Comparison of ENCODE assay signal across 11 cellular contexts in the genomic region with DNA sequence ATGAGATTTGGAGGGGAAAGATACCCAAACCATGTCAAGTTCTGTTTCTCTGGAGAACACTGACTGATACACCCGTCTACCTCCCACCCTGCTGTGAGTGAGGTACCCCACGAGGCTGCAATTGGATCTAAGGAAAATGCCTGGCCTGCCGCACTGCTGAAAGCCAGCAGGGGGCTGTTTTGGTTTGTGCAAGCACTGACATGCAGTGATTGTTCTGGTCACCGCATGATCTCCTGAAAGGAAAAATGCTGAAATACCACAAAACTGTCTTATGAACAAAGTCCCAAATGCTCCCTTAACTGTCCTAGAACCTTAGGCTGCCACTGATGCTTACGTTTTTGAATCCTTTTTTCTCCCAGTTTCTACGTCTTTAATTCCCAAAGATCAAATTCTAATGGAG.
DNase-seq lines count a peak whose midpoint lies in the region; ATAC-seq, FAIRE-seq and TF ChIP-seq lines count a peak whose summit lies in the region.
"Had no signal": no experiment of that assay in that cellular context is flagged by ENCODE, and none has a peak within 500 bp of the region (broad histone marks: within the 10 kb centered on the region; RNA-seq: fewer than 3 reads in every experiment).

No MANE protein-coding gene starts in this region.

- ATAC-seq in right lobe of liver (peak; percentile 88 to 96 (median 92)), HG02852 (IDR thresholded peaks at IDR 0.05; ENCODE audit: unreplicated experiment) (no peak)

- 48% methylated on average over 3 of the region's 6 CpGs for WGBS in right lobe of liver (ENCODE audit: insufficient coverage, low coverage, low lambda C conversion rate, missing lambda C conversion rate)

- no peaks in the 10 kb centered on the region for H3K4me1 ChIP-seq in right lobe of liver

- H3K27ac Mint-ChIP-seq in activated CD4-positive, alpha-beta memory T cell treated with anti-CD3 and anti-CD28 coated beads, Interleukin-2, amount 10 ng/mL, durations not matched to agents 7 days and 5 days = no peak overlapping the region

- no peak for TF ChIP-seq POLR2A in right lobe of liver (IDR thresholded peaks at IDR 0.05)

- FAIRE-seq in bronchial epithelial cell (lab: Jason Lieb, UNC) = no peak
- FAIRE-seq: RCC 7860 had no signal

- intact Hi-C loops in right lobe of liver (cut with DNase I) = loop anchor here in 1 of 2 donors (10.0 kb wide), 1 partner anchor 78 kb away; no protein-coding TSS in a partner anchor

- H3K36me3 ChIP-seq in bronchial epithelial cell (ENCODE audit: control insufficient read depth, insufficient read depth, low read length) (no peaks in the 10 kb centered on the region), right lobe of liver (no peaks in the 10 kb centered on the region)

- no peaks in the 10 kb centered on the region for H3K9me3 ChIP-seq in right lobe of liver

- DNase-seq in AG08396 (ENCODE audit: low spot score) (peak; percentile 46), HT-29 (ENCODE audit: low spot score) (peak; percentile 26), bronchial epithelial cell (ENCODE audit: low read depth) (peak; percentile 61), right lobe of liver (peak in 1 of 3 donors; percentile 59), HuH-7.5 (ENCODE audit: low spot score) (no peak), DMS79 (lab: John Stamatoyannopoulos, UW) (no peak)
- no peak for DNase-seq in activated CD4-positive, alpha-beta memory T cell treated with anti-CD3 and anti-CD28 coated beads, Interleukin-2, amount 10 ng/mL, durations not matched to agents 7 days and 5 days
- DNase-seq: activated CD8-positive, alpha-beta memory T cell treated with anti-CD3 and anti-CD28 coated beads, Interleukin-2, amount 50 U/mL, for 4 hours; stimulated activated naive CD4-positive, alpha-beta T cell treated with Interleukin-2 at 50 U/mL for 16 hours had no signal

- peaks cover 6% of the 10 kb centered on the region for H3K27me3 Mint-ChIP-seq in activated CD4-positive, alpha-beta memory T cell treated with anti-CD3 and anti-CD28 coated beads, Interleukin-2, amount 10 ng/mL, durations not matched to agents 7 days and 5 days

- peak; percentile 83 for TF ChIP-seq CTCF in bronchial epithelial cell (IDR thresholded peaks at IDR 0.05; ENCODE audit: insufficient read depth, low read length, severe bottlenecking)
- peak; percentile 67 to 81 (median 68) for TF ChIP-seq CTCF in right lobe of liver (IDR thresholded peaks at IDR 0.05)

- no peak overlapping the region for H3K4me3 Mint-ChIP-seq in activated CD4-positive, alpha-beta memory T cell treated with anti-CD3 and anti-CD28 coated beads, Interleukin-2, amount 10 ng/mL, durations not matched to agents 7 days and 5 days

- H3K36me3 Mint-ChIP-seq in activated CD4-positive, alpha-beta memory T cell treated with anti-CD3 and anti-CD28 coated beads, Interleukin-2, amount 10 ng/mL, durations not matched to agents 7 days and 5 days (ENCODE audit: low read depth) = no peaks in the 10 kb centered on the region

- POLR2A ChIA-PET in activated CD4-positive, alpha-beta memory T cell treated with anti-CD3 and anti-CD28 coated beads, Interleukin-2, amount 10 ng/mL, durations not matched to agents 7 days and 5 days (lab: Charles Lee) = no interaction called here

- H3K9me3 Mint-ChIP-seq in activated CD4-positive, alpha-beta memory T cell treated with anti-CD3 and anti-CD28 coated beads, Interleukin-2, amount 10 ng/mL, durations not matched to agents 7 days and 5 days = peaks cover 5% of the 10 kb centered on the region

- H3K4me1 Mint-ChIP-seq in activated CD4-positive, alpha-beta memory T cell treated with anti-CD3 and anti-CD28 coated beads, Interleukin-2, amount 10 ng/mL, durations not matched to agents 7 days and 5 days = no peaks in the 10 kb centered on the region

- no peaks in the 10 kb centered on the region for H3K27me3 ChIP-seq in bronchial epithelial cell (ENCODE audit: control insufficient read depth, insufficient read depth, low read length)
- H3K27me3 ChIP-seq in right lobe of liver = no peaks in the 10 kb centered on the region

- no peak overlapping the region for H3K4me3 ChIP-seq in bronchial epithelial cell (ENCODE audit: low read depth, low read length)
- no peak overlapping the region for H3K4me3 ChIP-seq in right lobe of liver

- no peak overlapping the region for H3K27ac ChIP-seq in right lobe of liver

- CTCF ChIA-PET in activated CD4-positive, alpha-beta memory T cell treated with anti-CD3 and anti-CD28 coated beads, Interleukin-2, amount 10 ng/mL, durations not matched to agents 7 days and 5 days (lab: Charles Lee) = no interaction called here

Comparison
In these comparisons a context has a peak if more than half of its experiments do, and no peak if none do; other contexts are left out.
1. DNase-seq: peak in AG08396 (single experiment), HT-29 (single experiment) and bronchial epithelial cell (single experiment); none in activated CD4-positive, alpha-beta memory T cell treated with anti-CD3 and anti-CD28 coated beads, Interleukin-2, amount 10 ng/mL, durations not matched to agents 7 days and 5 days (single experiment), HuH-7.5 (single experiment) and DMS79 (single experiment).